16 cellular contexts compared by ENCODE assay signal in genomic region chr11:16412525-16413194, GRCh38.
A peak's percentile ranks its signal among the peaks of the same experiment; 100 is the strongest.
DNase-seq lines count a peak whose midpoint lies in the region; ATAC-seq and TF ChIP-seq lines count a peak whose summit lies in the region.
"Had no signal": no experiment of that assay in that cellular context is flagged by ENCODE, and none has a peak within 500 bp of the region (broad histone marks: within the 10 kb centered on the region; RNA-seq: fewer than 3 reads in every experiment).

No MANE protein-coding gene starts in this region.

- H3K4me2 ChIP-seq in OCI-LY3 (ENCODE audit: low read length) = peak overlapping the region; percentile 4

- H3K27me3 ChIP-seq in OCI-LY3 (ENCODE audit: low read depth, low read length) = no peaks in the 10 kb centered on the region
- H3K27me3 ChIP-seq: BE2C had no signal

- no peaks in the 10 kb centered on the region for H3K36me3 ChIP-seq in OCI-LY3 (replicated peaks; ENCODE audit: low read depth, low read length)
- H3K36me3 ChIP-seq: BE2C had no signal

- no peak for DNase-seq in medulla oblongata (ENCODE audit: extremely low spot score)
- no peak for DNase-seq in NCI-H187 treated with DMSO at 0.1 percent for 48 hours (lab: John Stamatoyannopoulos, UW)
- no peak for DNase-seq in T1000 (lab: John Stamatoyannopoulos, UW)
- DNase-seq: activated CD4-positive, alpha-beta memory T cell treated with anti-CD3 and anti-CD28 coated beads, Interleukin-2, amount 10 ng/mL, durations not matched to agents 7 days and 5 days; BE2C; foreskin fibroblast; naive thymus-derived CD4-positive, alpha-beta T cell; NCI-H146; NCI-H510A treated with DMSO at 0.1 percent for 48 hours; PC-3 had no signal

- no peak overlapping the region for H3K4me3 ChIP-seq in OCI-LY3 (ENCODE audit: low read length)

- H2AFZ ChIP-seq in OCI-LY3 (ENCODE audit: low read depth, low read length) = peak overlapping the region; percentile 10; the same call in 1 of the 2 replicates

- no peaks in the 10 kb centered on the region for H4K20me1 ChIP-seq in OCI-LY3 (ENCODE audit: insufficient read depth, low read length)

- no peaks in the 10 kb centered on the region for H3K9me3 ChIP-seq in OCI-LY3 (ENCODE audit: insufficient read depth, low read length)
- H3K9me3 ChIP-seq: BE2C had no signal

- H3K4me1 ChIP-seq in OCI-LY3 (ENCODE audit: low read length) = peaks cover 11% of the 10 kb centered on the region
- H3K4me1 ChIP-seq: BE2C had no signal

- ATAC-seq in GM18868 (IDR thresholded peaks at IDR 0.05; ENCODE audit: unreplicated experiment) (peak; percentile 90), GM21447 (IDR thresholded peaks at IDR 0.05; ENCODE audit: unreplicated experiment) (peak; percentile 63), HG02973 (IDR thresholded peaks at IDR 0.05; ENCODE audit: unreplicated experiment) (peak; percentile 85), HG03135 (IDR thresholded peaks at IDR 0.05; ENCODE audit: unreplicated experiment) (no peak)
- ATAC-seq: naive thymus-derived CD4-positive, alpha-beta T cell; PC-3 had no signal

- H3K79me2 ChIP-seq in OCI-LY3 (ENCODE audit: low read length) = no peaks in the 10 kb centered on the region

- no peak overlapping the region for H3K27ac ChIP-seq in OCI-LY3 (ENCODE audit: low read length)
- H3K27ac ChIP-seq: HL-60 had no signal

- H3K9ac ChIP-seq in OCI-LY3 (ENCODE audit: low read length) = no peak overlapping the region

- no peak for TF ChIP-seq CTCF in OCI-LY3 (IDR thresholded peaks at IDR 0.05; ENCODE audit: low read depth, low read length)
